In genomic region chr1:232704256-232704655, GRCh38 we compare ENCODE assay signal across 13 cellular contexts.
DNase-seq lines count a peak whose midpoint lies in the region; ATAC-seq and TF ChIP-seq lines count a peak whose summit lies in the region.
"Had no signal": no experiment of that assay in that cellular context is flagged by ENCODE, and none has a peak within 500 bp of the region (broad histone marks: within the 10 kb centered on the region; RNA-seq: fewer than 3 reads in every experiment).

No MANE protein-coding gene starts in this region.

- WGBS in mesodermal cell (ENCODE audit: insufficient coverage in 2 of 2), 2 experiments = 100% methylated on average over 1 of the region's 2 CpGs; no CpG with 5 or more reads in 1 of the 2 experiments

- no peak for TF ChIP-seq POLR2A in breast epithelium (IDR thresholded peaks at IDR 0.05)
- TF ChIP-seq POLR2A in uterus (IDR thresholded peaks at IDR 0.05) = no peak

- H3K27me3 ChIP-seq in breast epithelium (no peaks in the 10 kb centered on the region), uterus (no peaks in the 10 kb centered on the region)
- H3K27me3 ChIP-seq: SJSA1 had no signal

- no peak for ATAC-seq in activated naive CD4-positive, alpha-beta T cell treated with anti-CD3 and anti-CD28 coated beads, Interleukin-2, amount 50 U/mL, for 72 hours

- CTCF ChIA-PET in OCI-LY7 (lab: Charles Lee; ENCODE audit: unreplicated experiment) = no interaction called here

- H3K79me2 ChIP-seq in OCI-LY7 (ENCODE audit: insufficient read depth, low read depth, low read length) = no peaks in the 10 kb centered on the region

- no peak overlapping the region for H3K27ac Mint-ChIP-seq in activated naive CD4-positive, alpha-beta T cell treated with anti-CD3 and anti-CD28 coated beads, Interleukin-2, amount 50 U/mL, for 72 hours
- H3K27ac Mint-ChIP-seq: activated naive CD4-positive, alpha-beta T cell treated with anti-CD3 and anti-CD28 coated beads for 36 hours; stimulated activated naive CD8-positive, alpha-beta T cell treated with anti-CD3 and anti-CD28 coated beads, Interleukin-15, Interleukin-2, amounts not matched to agents 100 ng/mL and 50 ng/mL, for 24 hours had no signal

- no peak overlapping the region for H3K4me2 ChIP-seq in OCI-LY7 (ENCODE audit: low read length)

- H3K27ac ChIP-seq in breast epithelium = peak overlapping the region; percentile 71 to 79
- peak overlapping the region; percentile 44 for H3K27ac ChIP-seq in mesodermal cell (ENCODE audit: low read depth, low read length, severe bottlenecking)
- H3K27ac ChIP-seq in uterus = peak overlapping the region; percentile 36 to 66
- H3K27ac ChIP-seq in OCI-LY7 (ENCODE audit: low read depth, low read length, poor library complexity, severe bottlenecking) = no peak overlapping the region
- H3K27ac ChIP-seq: SJSA1 had no signal

- no peak overlapping the region for H3K4me3 ChIP-seq in breast epithelium
- no peak overlapping the region for H3K4me3 ChIP-seq in mesodermal cell (ENCODE audit: extremely low read depth, insufficient read depth, low read length, poor library complexity, severe bottlenecking)
- H3K4me3 ChIP-seq in uterus = no peak overlapping the region
- H3K4me3 ChIP-seq in OCI-LY7 (ENCODE audit: low read depth, low read length, poor library complexity, severe bottlenecking) = no peak overlapping the region
- H3K4me3 ChIP-seq: SJSA1 had no signal

- H4K20me1 ChIP-seq in OCI-LY7 (ENCODE audit: insufficient read depth, low read length) = no peaks in the 10 kb centered on the region

- intact Hi-C loops in breast epithelium (cut with DNase I; ENCODE audit: low total_unique reads) (no loop called here), uterus (cut with DNase I; ENCODE audit: low total_unique reads) (no loop called here), OCI-LY7 (cut with micrococcal nuclease; ENCODE audit: unreplicated experiment) (no loop called here)

- H3K4me1 ChIP-seq in breast epithelium = no peaks in the 10 kb centered on the region
- peaks cover 11% of the 10 kb centered on the region for H3K4me1 ChIP-seq in mesodermal cell (ENCODE audit: control insufficient read depth, insufficient read depth, low read length, poor library complexity, severe bottlenecking)
- peaks cover 0 to 6% of the 10 kb centered on the region in 2 donors for H3K4me1 ChIP-seq in uterus
- H3K4me1 ChIP-seq in OCI-LY7 (ENCODE audit: insufficient read depth, low read length, poor library complexity, severe bottlenecking) = no peaks in the 10 kb centered on the region

- DNase-seq in NCI-H748 (lab: John Stamatoyannopoulos, UW; ENCODE audit: unreplicated experiment) (peak; percentile 15), NCI-H748 treated with DMSO at 0.1 percent for 48 hours (lab: John Stamatoyannopoulos, UW) (no peak), breast epithelium (ENCODE audit: low spot score in 2 of 2) (no peak), uterus (no peak), OCI-LY7 (ENCODE audit: low spot score) (no peak)
- no peak for DNase-seq in activated naive CD4-positive, alpha-beta T cell treated with anti-CD3 and anti-CD28 coated beads, Interleukin-2, amount 50 U/mL, for 72 hours (ENCODE audit: low spot score in 2 of 2)
- DNase-seq in stimulated activated CD4-positive, alpha-beta T cell treated with anti-CD3 and anti-CD28 coated beads, Interleukin-12 subunit alpha, Interleukin-12 subunit beta, amount 100 ng/mL, for 4 hours = no peak
- DNase-seq: activated naive CD4-positive, alpha-beta T cell treated with anti-CD3 and anti-CD28 coated beads for 36 hours; cortex of kidney; NCI-H510A had no signal

- H2AFZ ChIP-seq in OCI-LY7 (ENCODE audit: low read length) = no peak overlapping the region

- H3K9me3 Mint-ChIP-seq in activated naive CD4-positive, alpha-beta T cell treated with anti-CD3 and anti-CD28 coated beads, Interleukin-2, amount 50 U/mL, for 72 hours = peaks cover 0 to 5% of the 10 kb centered on the region in 2 donors

- POLR2A ChIA-PET in OCI-LY7 (lab: Charles Lee) = interaction anchor here (0.8 kb wide), 1 partner anchor 531 kb away, joined by 4 read pairs; no protein-coding TSS in a partner anchor

- H3K9me2 ChIP-seq in OCI-LY7 (ENCODE audit: insufficient read depth, low read length) = no peaks in the 10 kb centered on the region

- no peak for TF ChIP-seq CTCF in breast epithelium (IDR thresholded peaks at IDR 0.05)
- no peak for TF ChIP-seq CTCF in uterus (IDR thresholded peaks at IDR 0.05)
- no peak for TF ChIP-seq CTCF in OCI-LY7 (conservative IDR thresholded peaks at IDR 0.05; ENCODE audit: low read length)

- H3K36me3 Mint-ChIP-seq in activated naive CD4-positive, alpha-beta T cell treated with anti-CD3 and anti-CD28 coated beads, Interleukin-2, amount 50 U/mL, for 72 hours = no peaks in the 10 kb centered on the region

- no TSS peak for BruUV-seq in OCI-LY7 (replicated peaks; lab: Mats Ljungman, UMichigan)

- H3K9me3 ChIP-seq in breast epithelium (no peaks in the 10 kb centered on the region), mesodermal cell (ENCODE audit: control insufficient read depth, low read length) (peaks cover 9% of the 10 kb centered on the region), uterus (no peaks in the 10 kb centered on the region), OCI-LY7 (ENCODE audit: low read length) (no peaks in the 10 kb centered on the region)
- H3K9me3 ChIP-seq: SJSA1 had no signal

- H3K36me3 ChIP-seq in breast epithelium (no peaks in the 10 kb centered on the region), mesodermal cell (ENCODE audit: control insufficient read depth, insufficient read depth, low read length) (no peaks in the 10 kb centered on the region), uterus (no peaks in the 10 kb centered on the region), OCI-LY7 (ENCODE audit: insufficient read depth, low read length) (no peaks in the 10 kb centered on the region)
- H3K36me3 ChIP-seq: SJSA1 had no signal
